Comparison of ENCODE assay signal across 1 cellular context in genomic region chr17:63430223-63430622, GRCh38.
TF ChIP-seq lines count a peak whose summit lies in the region.

No MANE protein-coding gene starts in this region.

TF ChIP-seq in K562, 482 proteins besides CTCF, POLR2A, EP300 and RAD21:
- TF ChIP-seq ZBTB33 (CRISPR knock-in tag; IDR thresholded peaks at IDR 0.05) (peak; percentile 69; the same call in 1 of the 2 replicates), ZNF239 (CRISPR knock-in tag; IDR thresholded peaks at IDR 0.05) (no peak)
